ENCODE assay signal across 1 cellular context in genomic region chr1:65505547-65506325, GRCh38.
TF ChIP-seq lines count a peak whose summit lies in the region.

No MANE protein-coding gene starts in this region.

TF ChIP-seq in GM23338, 12 proteins besides CTCF, POLR2A, EP300 and RAD21 (continued from another document):
- TF ChIP-seq ZNF462 (CRISPR knock-in tag; IDR thresholded peaks at IDR 0.05), result no peak
- no peak for TF ChIP-seq EZH2 (IDR thresholded peaks at IDR 0.05; ENCODE audit: low read depth, unreplicated experiment)
- TF ChIP-seq NANOG (IDR thresholded peaks at IDR 0.05; ENCODE audit: borderline replicate concordance), result no peak
- TF ChIP-seq ZNF331 (CRISPR knock-in tag; IDR thresholded peaks at IDR 0.05; ENCODE audit: low read depth), result no peak
- TF ChIP-seq EZH2phosphoT487 (IDR thresholded peaks at IDR 0.05; ENCODE audit: unreplicated experiment), result no peak
- TF ChIP-seq POLR2AphosphoS5 (IDR thresholded peaks at IDR 0.05; ENCODE audit: low read depth), result no peak
- no peak for TF ChIP-seq ZNF114 (CRISPR knock-in tag; IDR thresholded peaks at IDR 0.05)
- TF ChIP-seq, protein P1, sequence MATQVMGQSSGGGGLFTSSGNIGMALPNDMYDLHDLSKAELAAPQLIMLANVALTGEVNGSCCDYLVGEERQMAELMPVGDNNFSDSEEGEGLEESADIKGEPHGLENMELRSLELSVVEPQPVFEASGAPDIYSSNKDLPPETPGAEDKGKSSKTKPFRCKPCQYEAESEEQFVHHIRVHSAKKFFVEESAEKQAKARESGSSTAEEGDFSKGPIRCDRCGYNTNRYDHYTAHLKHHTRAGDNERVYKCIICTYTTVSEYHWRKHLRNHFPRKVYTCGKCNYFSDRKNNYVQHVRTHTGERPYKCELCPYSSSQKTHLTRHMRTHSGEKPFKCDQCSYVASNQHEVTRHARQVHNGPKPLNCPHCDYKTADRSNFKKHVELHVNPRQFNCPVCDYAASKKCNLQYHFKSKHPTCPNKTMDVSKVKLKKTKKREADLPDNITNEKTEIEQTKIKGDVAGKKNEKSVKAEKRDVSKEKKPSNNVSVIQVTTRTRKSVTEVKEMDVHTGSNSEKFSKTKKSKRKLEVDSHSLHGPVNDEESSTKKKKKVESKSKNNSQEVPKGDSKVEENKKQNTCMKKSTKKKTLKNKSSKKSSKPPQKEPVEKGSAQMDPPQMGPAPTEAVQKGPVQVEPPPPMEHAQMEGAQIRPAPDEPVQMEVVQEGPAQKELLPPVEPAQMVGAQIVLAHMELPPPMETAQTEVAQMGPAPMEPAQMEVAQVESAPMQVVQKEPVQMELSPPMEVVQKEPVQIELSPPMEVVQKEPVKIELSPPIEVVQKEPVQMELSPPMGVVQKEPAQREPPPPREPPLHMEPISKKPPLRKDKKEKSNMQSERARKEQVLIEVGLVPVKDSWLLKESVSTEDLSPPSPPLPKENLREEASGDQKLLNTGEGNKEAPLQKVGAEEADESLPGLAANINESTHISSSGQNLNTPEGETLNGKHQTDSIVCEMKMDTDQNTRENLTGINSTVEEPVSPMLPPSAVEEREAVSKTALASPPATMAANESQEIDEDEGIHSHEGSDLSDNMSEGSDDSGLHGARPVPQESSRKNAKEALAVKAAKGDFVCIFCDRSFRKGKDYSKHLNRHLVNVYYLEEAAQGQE (IDR thresholded peaks at IDR 0.05; ENCODE audit: unreplicated experiment), result no peak
